In genomic region chr12:116727261-116727660, GRCh38 we compare ENCODE assay signal across 20 cellular contexts.
"Had no signal": no experiment of that assay in that cellular context is flagged by ENCODE, and none has a peak within 500 bp of the region (broad histone marks: within the 10 kb centered on the region; RNA-seq: fewer than 3 reads in every experiment).

No MANE protein-coding gene starts in this region.

- H3K27me3 ChIP-seq: cardiac muscle cell, esophagus muscularis mucosa, neutrophil, suprapubic skin had no signal

- ATAC-seq: left lobe of liver; natural killer cell; stimulated activated naive CD8-positive, alpha-beta T cell treated with anti-CD3 and anti-CD28 coated beads, Interleukin-15, Interleukin-2, amounts not matched to agents 100 U/mL and 50 U/mL, for 24 hours; T-cell had no signal

- FAIRE-seq: colon had no signal

- H3K27ac Mint-ChIP-seq: activated naive CD4-positive, alpha-beta T cell treated with anti-CD3 and anti-CD28 coated beads for 36 hours; activated T-helper 2 cell treated with anti-CD3 and anti-CD28 coated beads, Interferon-gamma antibody, Interleukin-2, Interleukin-4, amounts not matched to agents 10 μg/mL and 5 μg/mL and 100 μg/mL, durations not matched to agents 14 hours and 24 hours and 36 hours; natural killer cell; T-cell had no signal

- H3K9me3 ChIP-seq: esophagus muscularis mucosa, neutrophil, suprapubic skin had no signal

- H3K27ac ChIP-seq: cardiac muscle cell, esophagus muscularis mucosa, neutrophil, suprapubic skin had no signal

- H3K4me1 ChIP-seq: suprapubic skin had no signal

- H3K9me3 Mint-ChIP-seq: activated naive CD4-positive, alpha-beta T cell treated with anti-CD3 and anti-CD28 coated beads for 36 hours; activated T-helper 2 cell treated with anti-CD3 and anti-CD28 coated beads, Interferon-gamma antibody, Interleukin-2, Interleukin-4, amounts not matched to agents 10 μg/mL and 5 μg/mL and 100 μg/mL, durations not matched to agents 14 hours and 24 hours and 36 hours; natural killer cell; T-cell had no signal

- H3K27me3 Mint-ChIP-seq: T-cell had no signal

- H3K4me3 ChIP-seq: cardiac muscle cell, esophagus muscularis mucosa, suprapubic skin had no signal

- H3K4me3 Mint-ChIP-seq: activated naive CD4-positive, alpha-beta T cell treated with anti-CD3 and anti-CD28 coated beads for 36 hours; natural killer cell; T-cell had no signal

- DNase-seq: activated CD4-positive, alpha-beta T cell treated with anti-CD3 and anti-CD28 coated beads for 1 hour; activated CD4-positive, alpha-beta T cell treated with anti-CD3 and anti-CD28 coated beads, Interleukin-2, amount 50 U/mL, for 4 hours; activated naive CD4-positive, alpha-beta T cell treated with anti-CD3 and anti-CD28 coated beads for 36 hours; activated T-cell treated with anti-CD3 and anti-CD28 coated beads for 4 hours; islet precursor cell; mesenchymal stem cell; natural killer cell; retina; stimulated activated CD4-positive, alpha-beta T cell treated with anti-CD3 and anti-CD28 coated beads, Interleukin-15, amount 100 ng/mL, for 24 hours; stimulated activated CD4-positive, alpha-beta T cell treated with anti-CD3 and anti-CD28 coated beads, Interleukin-4, amount 100 ng/mL, for 24 hours; stimulated activated naive CD8-positive, alpha-beta T cell treated with anti-CD3 and anti-CD28 coated beads, Interleukin-15, Interleukin-2, amounts not matched to agents 100 U/mL and 50 U/mL, for 24 hours; T-cell; T-helper 9 cell had no signal
